ENCODE assay signal across 16 cellular contexts in genomic region chr11:116035972-116036371, GRCh38.
DNase-seq lines count a peak whose midpoint lies in the region; ATAC-seq lines count a peak whose summit lies in the region.
"Had no signal": no experiment of that assay in that cellular context is flagged by ENCODE, and none has a peak within 500 bp of the region (broad histone marks: within the 10 kb centered on the region; RNA-seq: fewer than 3 reads in every experiment).

No MANE protein-coding gene starts in this region.

- H3F3A ChIP-seq in GM23248 (ENCODE audit: insufficient read depth) = no peaks in the 10 kb centered on the region

- H4K20me1 ChIP-seq in GM23248 (ENCODE audit: insufficient read depth) = no peaks in the 10 kb centered on the region

- H3K9ac ChIP-seq in GM23248 = no peak overlapping the region

- no peak overlapping the region for H3K27ac ChIP-seq in SJCRH30
- no peak overlapping the region for H3K27ac ChIP-seq in GM23248
- H3K27ac ChIP-seq: ascending aorta, gastrocnemius medialis had no signal

- DNase-seq in DMS153 treated with DMSO at 0.1 percent for 48 hours (lab: John Stamatoyannopoulos, UW; ENCODE audit: unreplicated experiment) (peak; percentile 82), NCI-H1417 (lab: John Stamatoyannopoulos, UW) (peak; percentile 94 to 100 (median 97)), NCI-H2196 (lab: John Stamatoyannopoulos, UW; ENCODE audit: unreplicated experiment) (peak; percentile 84), SJCRH30 (peak; percentile 7 to 30), NCI-H2227 treated with DMSO at 0.1 percent for 48 hours (lab: John Stamatoyannopoulos, UW) (no peak), GM23248 (no peak)
- DNase-seq: activated B cell treated with CpG ODN at 0.5 μM for 24 hours; activated CD8-positive, alpha-beta memory T cell treated with anti-CD3 and anti-CD28 coated beads for 24 hours; activated effector memory CD4-positive, alpha-beta T cell treated with Interleukin-2 at 50 U/mL for 16 hours; gastrocnemius medialis; immature natural killer cell; Karpas-422; mammary epithelial cell had no signal

- ATAC-seq in HG03460 (IDR thresholded peaks at IDR 0.05; ENCODE audit: unreplicated experiment) (no peak), GM18868 (IDR thresholded peaks at IDR 0.05; ENCODE audit: unreplicated experiment) (no peak)
- ATAC-seq: gastrocnemius medialis had no signal

- no peaks in the 10 kb centered on the region for H3K36me3 ChIP-seq in SJCRH30
- H3K36me3 ChIP-seq in GM23248 (ENCODE audit: low read depth) = no peaks in the 10 kb centered on the region
- H3K36me3 ChIP-seq: ascending aorta, gastrocnemius medialis had no signal

- no peak overlapping the region for H3K4me2 ChIP-seq in GM23248 (ENCODE audit: unreplicated experiment)

- in situ Hi-C loops in GM23248 (cut with MboI) = no loop called here

- H3K9me3 ChIP-seq in SJCRH30 (replicated peaks) (no peaks in the 10 kb centered on the region), GM23248 (ENCODE audit: low read depth) (no peaks in the 10 kb centered on the region)
- H3K9me3 ChIP-seq: ascending aorta, gastrocnemius medialis had no signal

- no peaks in the 10 kb centered on the region for H3K4me1 ChIP-seq in SJCRH30
- H3K4me1 ChIP-seq in GM23248 (ENCODE audit: insufficient read depth) = no peaks in the 10 kb centered on the region
- H3K4me1 ChIP-seq: ascending aorta, gastrocnemius medialis had no signal

- H3K27me3 ChIP-seq in SJCRH30 = no peaks in the 10 kb centered on the region
- H3K27me3 ChIP-seq in GM23248 (replicated peaks; ENCODE audit: insufficient read depth) = no peaks in the 10 kb centered on the region
- H3K27me3 ChIP-seq: ascending aorta, gastrocnemius medialis had no signal

- H3K4me3 ChIP-seq in SJCRH30 (no peak overlapping the region), GM23248 (no peak overlapping the region)
- H3K4me3 ChIP-seq: ascending aorta, gastrocnemius medialis had no signal

- no peaks in the 10 kb centered on the region for H3K9me2 ChIP-seq in GM23248 (ENCODE audit: insufficient read depth)

- no peaks in the 10 kb centered on the region for H3K79me2 ChIP-seq in GM23248 (ENCODE audit: insufficient read depth)

- H2AFZ ChIP-seq in GM23248 = no peak overlapping the region

- 12 to 23% methylated on average over 5 of the region's 5 CpGs for WGBS in GM23248 (ENCODE audit: low coverage in 1 of 2, low lambda C conversion rate in 2 of 2, missing lambda C conversion rate in 2 of 2), 2 experiments

Comparison
In these comparisons a context has a peak if more than half of its experiments do, and no peak if none do; other contexts are left out.
1. DNase-seq: peak in DMS153 treated with DMSO at 0.1 percent for 48 hours (single experiment), NCI-H1417 (3 of 3), NCI-H2196 (single experiment) and SJCRH30 (2 of 2); none in NCI-H2227 treated with DMSO at 0.1 percent for 48 hours (single experiment) and GM23248 (single experiment).